In the genomic region with DNA sequence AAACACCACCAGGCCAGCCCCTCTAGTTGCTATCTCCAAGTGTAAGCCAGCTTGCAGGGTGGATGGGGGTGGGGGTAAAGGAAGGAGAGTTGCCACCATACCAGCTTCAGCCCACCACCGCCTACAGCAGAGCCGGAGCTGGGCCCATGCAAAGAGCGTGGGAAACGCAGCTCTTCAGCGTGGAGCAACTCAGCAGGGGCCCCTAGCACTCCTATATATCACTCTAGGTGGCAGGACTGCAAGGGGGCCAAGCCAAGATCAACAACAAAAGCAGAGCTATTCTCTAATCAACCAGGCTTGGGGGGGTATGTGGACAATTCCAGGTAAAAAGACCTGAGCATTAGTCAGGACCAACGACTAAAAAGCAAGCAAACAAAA, we compare ENCODE assay signal across 1 cellular context.
TF ChIP-seq lines count a peak whose summit lies in the region.

No MANE protein-coding gene starts in this region.

TF ChIP-seq in endothelial cell of umbilical vein, 7 proteins besides CTCF, POLR2A, EP300 and RAD21 (continued from another document):
- TF ChIP-seq FOS (IDR thresholded peaks at IDR 0.05; ENCODE audit: borderline replicate concordance, insufficient read depth, low read length) (no peak), JUN (IDR thresholded peaks at IDR 0.05; ENCODE audit: borderline replicate concordance, insufficient read depth, insufficient read length, low read depth) (no peak)
TF ChIP-seq in endothelial cell of umbilical vein: peak in this region for 0.
